In the genomic region with DNA sequence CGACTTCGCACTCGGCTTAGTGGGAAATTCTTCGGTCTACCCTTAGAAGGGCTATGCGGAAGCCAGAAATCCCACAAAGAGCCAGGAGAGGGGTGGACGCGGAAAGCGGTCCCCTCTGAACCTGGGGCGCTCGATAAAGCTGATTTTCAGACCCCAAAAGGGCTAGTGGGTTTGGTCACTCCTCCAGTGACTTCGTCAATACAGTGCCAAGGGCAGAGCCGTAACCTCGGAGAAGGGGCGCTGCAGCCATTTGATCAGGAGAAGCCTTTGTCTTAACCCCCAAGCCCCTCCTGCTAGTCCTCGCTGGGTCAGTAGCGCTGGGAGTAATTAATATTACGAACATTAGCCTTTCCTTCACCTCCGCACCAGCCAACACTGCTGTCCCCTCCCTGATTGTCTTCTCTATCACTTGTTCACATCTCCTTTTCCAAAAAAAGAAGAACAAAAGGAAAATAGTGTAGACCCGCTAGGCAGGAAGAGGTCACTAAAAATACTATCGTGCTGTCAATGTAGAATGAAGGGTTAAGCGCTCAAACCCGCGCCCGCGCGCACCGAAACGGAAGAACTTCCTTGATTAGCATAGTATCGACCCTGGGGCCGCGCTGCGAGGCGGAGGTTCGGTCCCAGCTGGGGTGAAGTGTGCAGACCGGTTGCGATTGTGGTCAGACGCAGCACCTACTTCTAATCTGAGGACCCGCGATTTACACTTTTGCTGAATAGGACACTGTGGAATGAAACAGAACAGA, we compare ENCODE assay signal across 1 cellular context.
TF ChIP-seq lines count a peak whose summit lies in the region.

No MANE protein-coding gene starts in this region.

TF ChIP-seq in H1, 55 proteins besides CTCF, POLR2A, EP300 and RAD21 (continued from another document):
- no peak for TF ChIP-seq KDM4A (IDR thresholded peaks at IDR 0.05; ENCODE audit: low read depth, low read length, severe bottlenecking)
- no peak for TF ChIP-seq TBP (IDR thresholded peaks at IDR 0.05; ENCODE audit: low read depth, low read length)
- TF ChIP-seq MAFK (IDR thresholded peaks at IDR 0.05; ENCODE audit: low read depth, low read length): no peak
- no peak for TF ChIP-seq FOSL1 (IDR thresholded peaks at IDR 0.05; ENCODE audit: insufficient read depth, low read depth, low read length)
- TF ChIP-seq, protein P1, sequence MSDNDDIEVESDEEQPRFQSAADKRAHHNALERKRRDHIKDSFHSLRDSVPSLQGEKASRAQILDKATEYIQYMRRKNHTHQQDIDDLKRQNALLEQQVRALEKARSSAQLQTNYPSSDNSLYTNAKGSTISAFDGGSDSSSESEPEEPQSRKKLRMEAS (IDR thresholded peaks at IDR 0.05): no peak
- no peak for TF ChIP-seq BACH1 (IDR thresholded peaks at IDR 0.05; ENCODE audit: low read length)
- TF ChIP-seq SIN3A (conservative IDR thresholded peaks at IDR 0.05 in 1 of 2, IDR thresholded peaks at IDR 0.05 in 1 of 2; ENCODE audit: low read depth in 1 of 2, low read length in 2 of 2): peak; percentile 36 to 87; a peak in 2 of 4 replicates
- no peak for TF ChIP-seq TAF7 (optimal IDR thresholded peaks at IDR 0.05; ENCODE audit: borderline replicate concordance, low read depth, low read length)
- TF ChIP-seq, protein P2, sequence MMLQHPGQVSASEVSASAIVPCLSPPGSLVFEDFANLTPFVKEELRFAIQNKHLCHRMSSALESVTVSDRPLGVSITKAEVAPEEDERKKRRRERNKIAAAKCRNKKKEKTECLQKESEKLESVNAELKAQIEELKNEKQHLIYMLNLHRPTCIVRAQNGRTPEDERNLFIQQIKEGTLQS (IDR thresholded peaks at IDR 0.05; ENCODE audit: insufficient read depth, low read depth, low read length): no peak
- TF ChIP-seq SP2 (IDR thresholded peaks at IDR 0.05; ENCODE audit: low read length): no peak
- no peak for TF ChIP-seq SRF (IDR thresholded peaks at IDR 0.05; ENCODE audit: low read depth, low read length)
- no peak for TF ChIP-seq ASH2L (IDR thresholded peaks at IDR 0.05; ENCODE audit: low read length)
- no peak for TF ChIP-seq CHD2 (IDR thresholded peaks at IDR 0.05; ENCODE audit: low read length)
- TF ChIP-seq RNF2 (IDR thresholded peaks at IDR 0.05; ENCODE audit: borderline replicate concordance, low read depth, low read length, missing control alignments, poor library complexity, severe bottlenecking): peak; percentile 27
- TF ChIP-seq SIX5 (IDR thresholded peaks at IDR 0.05; ENCODE audit: low read depth, low read length): no peak
- no peak for TF ChIP-seq HDAC6 (IDR thresholded peaks at IDR 0.05; ENCODE audit: low read depth, low read length)
- no peak for TF ChIP-seq JUN (IDR thresholded peaks at IDR 0.05; ENCODE audit: low read depth, low read length)
- TF ChIP-seq SAP30 (IDR thresholded peaks at IDR 0.05; ENCODE audit: insufficient read depth, insufficient replicate concordance, low read length): peak; percentile 52
- TF ChIP-seq RFX5 (IDR thresholded peaks at IDR 0.05; ENCODE audit: borderline replicate concordance, low read depth, low read length): no peak
- no peak for TF ChIP-seq GABPA (IDR thresholded peaks at IDR 0.05; ENCODE audit: borderline replicate concordance, insufficient read depth, low read length)
- TF ChIP-seq RXRA (IDR thresholded peaks at IDR 0.05; ENCODE audit: insufficient read depth, low read depth, low read length): no peak
- no peak for TF ChIP-seq TCF12 (IDR thresholded peaks at IDR 0.05; ENCODE audit: low read depth, low read length)
- TF ChIP-seq SP4 (IDR thresholded peaks at IDR 0.05; ENCODE audit: low read length): no peak
- peak; percentile 6 for TF ChIP-seq EZH2 (IDR thresholded peaks at IDR 0.05; ENCODE audit: low read depth, low read length, severe bottlenecking)
- TF ChIP-seq, protein P3, sequence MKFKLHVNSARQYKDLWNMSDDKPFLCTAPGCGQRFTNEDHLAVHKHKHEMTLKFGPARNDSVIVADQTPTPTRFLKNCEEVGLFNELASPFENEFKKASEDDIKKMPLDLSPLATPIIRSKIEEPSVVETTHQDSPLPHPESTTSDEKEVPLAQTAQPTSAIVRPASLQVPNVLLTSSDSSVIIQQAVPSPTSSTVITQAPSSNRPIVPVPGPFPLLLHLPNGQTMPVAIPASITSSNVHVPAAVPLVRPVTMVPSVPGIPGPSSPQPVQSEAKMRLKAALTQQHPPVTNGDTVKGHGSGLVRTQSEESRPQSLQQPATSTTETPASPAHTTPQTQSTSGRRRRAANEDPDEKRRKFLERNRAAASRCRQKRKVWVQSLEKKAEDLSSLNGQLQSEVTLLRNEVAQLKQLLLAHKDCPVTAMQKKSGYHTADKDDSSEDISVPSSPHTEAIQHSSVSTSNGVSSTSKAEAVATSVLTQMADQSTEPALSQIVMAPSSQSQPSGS (IDR thresholded peaks at IDR 0.05; ENCODE audit: low read length): no peak
- no peak for TF ChIP-seq CREB1 (IDR thresholded peaks at IDR 0.05)
- no peak for TF ChIP-seq PHF8 (conservative IDR thresholded peaks at IDR 0.05; ENCODE audit: low read depth, low read length)
- 0 out of 2 replicates have a peak, but pooled peaks have one; percentile 9 for TF ChIP-seq KDM1A (IDR thresholded peaks at IDR 0.05; ENCODE audit: borderline replicate concordance, low read length)
- TF ChIP-seq ZNF274 (IDR thresholded peaks at IDR 0.05; ENCODE audit: borderline replicate concordance, extremely low read depth, low read length): no peak
- no peak for TF ChIP-seq POU5F1 (IDR thresholded peaks at IDR 0.05; ENCODE audit: low read depth, low read length)
- TF ChIP-seq SP1 (IDR thresholded peaks at IDR 0.05; ENCODE audit: low read depth, low read length): no peak
- TF ChIP-seq BRCA1 (IDR thresholded peaks at IDR 0.05; ENCODE audit: low read depth, low read length): no peak
- TF ChIP-seq, protein P4, sequence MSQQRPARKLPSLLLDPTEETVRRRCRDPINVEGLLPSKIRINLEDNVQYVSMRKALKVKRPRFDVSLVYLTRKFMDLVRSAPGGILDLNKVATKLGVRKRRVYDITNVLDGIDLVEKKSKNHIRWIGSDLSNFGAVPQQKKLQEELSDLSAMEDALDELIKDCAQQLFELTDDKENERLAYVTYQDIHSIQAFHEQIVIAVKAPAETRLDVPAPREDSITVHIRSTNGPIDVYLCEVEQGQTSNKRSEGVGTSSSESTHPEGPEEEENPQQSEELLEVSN (IDR thresholded peaks at IDR 0.05): no peak
- no peak for TF ChIP-seq POLR2AphosphoS5 (IDR thresholded peaks at IDR 0.05; ENCODE audit: low read depth, low read length)
- no peak for TF ChIP-seq SIRT6 (IDR thresholded peaks at IDR 0.05; ENCODE audit: low read length)
- TF ChIP-seq BCL11A (IDR thresholded peaks at IDR 0.05; ENCODE audit: low read depth in 2 of 2, low read length in 2 of 2): no peak
- TF ChIP-seq KDM5A (IDR thresholded peaks at IDR 0.05; ENCODE audit: low read length): no peak
- TF ChIP-seq TAF1 (IDR thresholded peaks at IDR 0.05; ENCODE audit: low read depth, low read length): no peak
- TF ChIP-seq, protein P5, sequence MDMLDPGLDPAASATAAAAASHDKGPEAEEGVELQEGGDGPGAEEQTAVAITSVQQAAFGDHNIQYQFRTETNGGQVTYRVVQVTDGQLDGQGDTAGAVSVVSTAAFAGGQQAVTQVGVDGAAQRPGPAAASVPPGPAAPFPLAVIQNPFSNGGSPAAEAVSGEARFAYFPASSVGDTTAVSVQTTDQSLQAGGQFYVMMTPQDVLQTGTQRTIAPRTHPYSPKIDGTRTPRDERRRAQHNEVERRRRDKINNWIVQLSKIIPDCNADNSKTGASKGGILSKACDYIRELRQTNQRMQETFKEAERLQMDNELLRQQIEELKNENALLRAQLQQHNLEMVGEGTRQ (IDR thresholded peaks at IDR 0.05; ENCODE audit: low read length): no peak
- no peak for TF ChIP-seq CEBPB (IDR thresholded peaks at IDR 0.05; ENCODE audit: low read depth, low read length)
- TF ChIP-seq CTBP2 (IDR thresholded peaks at IDR 0.05; ENCODE audit: borderline replicate concordance, insufficient read depth, insufficient read length, low read length): no peak
- no peak for TF ChIP-seq GTF2F1 (IDR thresholded peaks at IDR 0.05; ENCODE audit: borderline replicate concordance, low read depth, low read length)
- TF ChIP-seq TEAD4 (IDR thresholded peaks at IDR 0.05; ENCODE audit: low read depth, low read length): no peak
- TF ChIP-seq CBX8 (IDR thresholded peaks at IDR 0.05; ENCODE audit: borderline replicate concordance, low read depth, low read length): no peak
- no peak for TF ChIP-seq CHD1 (IDR thresholded peaks at IDR 0.05; ENCODE audit: low read depth, low read length)
- TF ChIP-seq EGR1 (IDR thresholded peaks at IDR 0.05; ENCODE audit: borderline replicate concordance, low read depth, low read length): no peak
- TF ChIP-seq SUZ12 (IDR thresholded peaks at IDR 0.05; ENCODE audit: low read length): peak; percentile 24
- no peak for TF ChIP-seq RBBP5 (IDR thresholded peaks at IDR 0.05; ENCODE audit: borderline replicate concordance, low read depth, low read length)
- no peak for TF ChIP-seq CBX5 (IDR thresholded peaks at IDR 0.05; ENCODE audit: low read depth, low read length)
- no peak for TF ChIP-seq HDAC2 (IDR thresholded peaks at IDR 0.05; ENCODE audit: borderline replicate concordance in 1 of 2, low read depth in 2 of 2, low read length in 2 of 2)
